ENCODE assay signal across 29 cellular contexts in the genomic region with DNA sequence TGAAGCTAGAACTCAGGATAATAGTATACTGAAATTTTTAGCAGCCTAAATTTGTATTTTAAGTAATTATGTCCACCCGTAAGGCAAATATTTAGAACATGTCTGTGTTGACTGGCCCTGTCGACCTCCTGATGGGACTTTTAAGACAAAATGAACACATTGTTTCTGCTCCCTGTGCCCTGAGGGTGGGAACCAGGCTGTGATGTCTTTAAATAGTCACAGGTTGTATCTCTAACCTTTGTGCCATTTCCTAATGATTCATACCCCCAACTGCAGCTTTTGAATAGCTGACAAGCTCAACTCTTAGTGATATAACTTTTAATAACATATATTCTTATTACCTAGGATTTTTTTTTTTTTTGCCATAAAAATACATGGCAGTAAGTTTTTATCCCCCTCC.
DNase-seq lines count a peak whose midpoint lies in the region; ATAC-seq, FAIRE-seq and TF ChIP-seq lines count a peak whose summit lies in the region.
"Had no signal": no experiment of that assay in that cellular context is flagged by ENCODE, and none has a peak within 500 bp of the region (broad histone marks: within the 10 kb centered on the region; RNA-seq: fewer than 3 reads in every experiment).

No MANE protein-coding gene starts in this region.

- no peaks in the 10 kb centered on the region for H3F3A ChIP-seq in PC-3 (ENCODE audit: low read length, unreplicated experiment)

- no peaks in the 10 kb centered on the region for H3K9me3 ChIP-seq in PC-3 (ENCODE audit: low read length)
- H3K9me3 ChIP-seq: SJCRH30, thoracic aorta had no signal

- no peak overlapping the region for H2BK5ac ChIP-seq in mesendoderm (ENCODE audit: low read length)

- H2AFZ ChIP-seq in PC-3 (ENCODE audit: low read length): no peak overlapping the region

- H3K9me2 ChIP-seq in PC-3 (replicated peaks; ENCODE audit: low read length): no peaks in the 10 kb centered on the region

- peaks cover 4% of the 10 kb centered on the region; the same call in 1 of the 2 replicates for H3K4me1 ChIP-seq in PC-3 (ENCODE audit: insufficient read depth, low read length)
- no peaks in the 10 kb centered on the region for H3K4me1 ChIP-seq in mesendoderm (ENCODE audit: control insufficient read depth, low read depth, low read length)
- H3K4me1 ChIP-seq: SJCRH30 had no signal

- FAIRE-seq in urothelium cell line (lab: Jason Lieb, UNC): no peak
- FAIRE-seq: RCC 7860, TTC549 had no signal

- H3K18ac ChIP-seq in mesendoderm (ENCODE audit: low read length): no peak overlapping the region

- no peak overlapping the region for H3K23ac ChIP-seq in mesendoderm (ENCODE audit: low read length)

- H3K36me3 ChIP-seq in PC-3 (ENCODE audit: low read depth, low read length): no peaks in the 10 kb centered on the region
- H3K36me3 ChIP-seq in mesendoderm (ENCODE audit: control insufficient read depth, insufficient read depth, low read length): no peaks in the 10 kb centered on the region
- H3K36me3 ChIP-seq: cardiac muscle cell, SJCRH30, thoracic aorta had no signal

- H3K27me3 ChIP-seq in PC-3 (ENCODE audit: low read length) (no peaks in the 10 kb centered on the region), mesendoderm (ENCODE audit: insufficient read depth, low read length, poor library complexity) (no peaks in the 10 kb centered on the region)
- H3K27me3 ChIP-seq: cardiac muscle cell, SJCRH30 had no signal

- no peak overlapping the region for H2BK120ac ChIP-seq in mesendoderm (ENCODE audit: low read depth, low read length)

- H3K4me3 Mint-ChIP-seq in activated T-cell treated with anti-CD3 and anti-CD28 coated beads, Interleukin-2, amount 50 U/mL, for 4 hours: no peak overlapping the region
- H3K4me3 Mint-ChIP-seq: activated CD4-positive, alpha-beta memory T cell treated with anti-CD3 and anti-CD28 coated beads, Interleukin-2, amount 10 ng/mL, durations not matched to agents 7 days and 5 days; activated T-helper 17 cell treated with anti-CD3 and anti-CD28 coated beads, Interleukin-2, amount 50 U/mL, for 72 hours; B cell; CD8-positive, alpha-beta T cell; nephron; stimulated activated naive CD8-positive, alpha-beta T cell treated with anti-CD3 and anti-CD28 coated beads, Interleukin-15, Interleukin-2, amounts not matched to agents 100 ng/mL and 50 ng/mL, for 24 hours had no signal

- no peak overlapping the region for H3K4me2 ChIP-seq in PC-3 (ENCODE audit: low read length)
- no peak overlapping the region for H3K4me2 ChIP-seq in mesendoderm (ENCODE audit: low read length)

- POLR2A ChIA-PET in PC-3 (lab: Charles Lee; ENCODE audit: unreplicated experiment): no interaction called here

- no CpG with 5 or more reads among the region's 2 CpGs for WGBS in mesendoderm (ENCODE audit: extremely low coverage, insufficient coverage, low lambda C conversion rate)

- no peak overlapping the region for H3K56ac ChIP-seq in mesendoderm (ENCODE audit: low read length)

- H3K4ac ChIP-seq in mesendoderm (ENCODE audit: low read depth, low read length): no peak overlapping the region

- no peaks in the 10 kb centered on the region for H3K79me1 ChIP-seq in mesendoderm (ENCODE audit: low read length)

- H3K9me3 Mint-ChIP-seq in activated T-cell treated with anti-CD3 and anti-CD28 coated beads, Interleukin-2, amount 50 U/mL, for 4 hours: no peaks in the 10 kb centered on the region
- H3K9me3 Mint-ChIP-seq: activated T-helper 17 cell treated with anti-CD3 and anti-CD28 coated beads, Interleukin-2, amount 50 U/mL, for 72 hours; CD8-positive, alpha-beta T cell; nephron; stimulated activated naive CD8-positive, alpha-beta T cell treated with anti-CD3 and anti-CD28 coated beads, Interleukin-15, Interleukin-2, amounts not matched to agents 100 ng/mL and 50 ng/mL, for 24 hours had no signal

- H3K27ac ChIP-seq in PC-3 (ENCODE audit: low read length) (peak overlapping the region; percentile 6; the same call in 1 of the 2 replicates), mesendoderm (ENCODE audit: low read depth, low read length) (no peak overlapping the region)
- H3K27ac ChIP-seq: cardiac muscle cell, SJCRH30, skin epidermis, thoracic aorta had no signal

- H3K4me1 Mint-ChIP-seq in activated T-cell treated with anti-CD3 and anti-CD28 coated beads, Interleukin-2, amount 50 U/mL, for 4 hours (ENCODE audit: low read depth): no peaks in the 10 kb centered on the region
- H3K4me1 Mint-ChIP-seq: activated CD4-positive, alpha-beta memory T cell treated with anti-CD3 and anti-CD28 coated beads, Interleukin-2, amount 10 ng/mL, durations not matched to agents 7 days and 5 days; activated T-helper 17 cell treated with anti-CD3 and anti-CD28 coated beads, Interleukin-2, amount 50 U/mL, for 72 hours; B cell had no signal

- no peak overlapping the region for H2BK15ac ChIP-seq in mesendoderm (replicated peaks; ENCODE audit: low read depth)

- intact Hi-C loops in PC-3 (cut with micrococcal nuclease): no loop called here

- CTCF ChIA-PET in PC-3 (lab: Charles Lee): no interaction called here

- DNase-seq in ELR (ENCODE audit: low read depth) (peak; percentile 27), PC-3 (peak; percentile 49), dermis blood vessel endothelial cell (peak; percentile 73), mesendoderm (peak; percentile 38), urothelium cell line (ENCODE audit: low spot score) (no peak), pons (ENCODE audit: low spot score) (no peak)
- no peak for DNase-seq in activated T-cell treated with anti-CD3 and anti-CD28 coated beads, Interleukin-2, amount 50 U/mL, for 4 hours
- DNase-seq: activated CD4-positive, alpha-beta memory T cell treated with anti-CD3 and anti-CD28 coated beads, Interleukin-2, amount 10 ng/mL, durations not matched to agents 7 days and 5 days; activated CD8-positive, alpha-beta memory T cell treated with anti-CD3 and anti-CD28 coated beads, Interleukin-2, amount 50 U/mL, for 48 hours; activated naive CD4-positive, alpha-beta T cell treated with anti-CD3 and anti-CD28 coated beads, Interleukin-2, amount 50 U/mL, for 16 hours; CD8-positive, alpha-beta T cell; DMS153; GF-D8; MV-4-11; NCI-H1694 treated with DMSO at 0.1 percent for 48 hours; NCI-H2171 treated with DMSO at 0.1 percent for 48 hours; NCI-H510A treated with DMSO at 0.1 percent for 48 hours; retina; SJCRH30 had no signal

- no peak overlapping the region for H2AK5ac ChIP-seq in mesendoderm (ENCODE audit: low read length)

- peak; percentile 43; the same call in 1 of the 2 replicates for ATAC-seq in PC-3
- ATAC-seq in activated T-cell treated with anti-CD3 and anti-CD28 coated beads, Interleukin-2, amount 50 U/mL, for 4 hours: no peak
- ATAC-seq: activated CD4-positive, CD25-positive, alpha-beta regulatory T cell treated with anti-CD3 and anti-CD28 coated beads, Interleukin-2, amount 50 U/mL, for 24 hours; activated T-helper 17 cell treated with anti-CD3 and anti-CD28 coated beads, Interleukin-2, amount 50 U/mL, for 72 hours; CD8-positive, alpha-beta T cell had no signal

- TF ChIP-seq CTCF in PC-3 (conservative IDR thresholded peaks at IDR 0.05; ENCODE audit: low read depth, low read length): no peak

- no peaks in the 10 kb centered on the region for H3K27me3 Mint-ChIP-seq in activated T-cell treated with anti-CD3 and anti-CD28 coated beads, Interleukin-2, amount 50 U/mL, for 4 hours (ENCODE audit: low read depth)
- H3K27me3 Mint-ChIP-seq: activated CD4-positive, alpha-beta memory T cell treated with anti-CD3 and anti-CD28 coated beads, Interleukin-2, amount 10 ng/mL, durations not matched to agents 7 days and 5 days; activated T-helper 17 cell treated with anti-CD3 and anti-CD28 coated beads, Interleukin-2, amount 50 U/mL, for 72 hours; B cell; stimulated activated naive CD8-positive, alpha-beta T cell treated with anti-CD3 and anti-CD28 coated beads, Interleukin-15, Interleukin-2, amounts not matched to agents 100 ng/mL and 50 ng/mL, for 24 hours had no signal

- H3K9ac ChIP-seq in PC-3 (ENCODE audit: low read length) (no peak overlapping the region), mesendoderm (ENCODE audit: low read length) (no peak overlapping the region)

- H4K5ac ChIP-seq in mesendoderm (ENCODE audit: low read length): no peak overlapping the region

- no peaks in the 10 kb centered on the region for H3K36me3 Mint-ChIP-seq in activated T-cell treated with anti-CD3 and anti-CD28 coated beads, Interleukin-2, amount 50 U/mL, for 4 hours (ENCODE audit: insufficient read depth)
- H3K36me3 Mint-ChIP-seq: CD8-positive, alpha-beta T cell had no signal

- H3K79me2 ChIP-seq in PC-3 (ENCODE audit: low read length) (no peaks in the 10 kb centered on the region), mesendoderm (ENCODE audit: control insufficient read depth, insufficient read depth, low read length) (no peaks in the 10 kb centered on the region)

- BruUV-seq in PC-3 (replicated peaks; lab: Mats Ljungman, UMichigan): no TSS peak

- H4K8ac ChIP-seq in mesendoderm (ENCODE audit: low read depth, low read length): no peak overlapping the region

- H3K4me3 ChIP-seq in PC-3 (ENCODE audit: low read length): no peak overlapping the region
- no peak overlapping the region for H3K4me3 ChIP-seq in mesendoderm (ENCODE audit: low read length)
- H3K4me3 ChIP-seq: cardiac muscle cell, SJCRH30, skin epidermis, thoracic aorta had no signal

- H4K20me1 ChIP-seq in PC-3 (ENCODE audit: low read length): no peaks in the 10 kb centered on the region

Comparison
In these comparisons a context has a peak if more than half of its experiments do, and no peak if none do; other contexts are left out.
1. DNase-seq: peak in ELR (single experiment), PC-3 (single experiment), dermis blood vessel endothelial cell (single experiment) and mesendoderm (single experiment); none in urothelium cell line (single experiment), pons (single experiment) and activated T-cell treated with anti-CD3 and anti-CD28 coated beads, Interleukin-2, amount 50 U/mL, for 4 hours (single experiment).